In genomic region chr21:37219766-37220432, GRCh38 we compare ENCODE assay signal across 8 cellular contexts. TPM values are rescaled to one million over a fixed set of nuclear protein-coding genes. Genes with fewer than 3 reads are reported as not detected.
A peak's percentile ranks its signal among the peaks of the same experiment; 100 is the strongest.
DNase-seq lines count a peak whose midpoint lies in the region; ATAC-seq and TF ChIP-seq lines count a peak whose summit lies in the region.

No MANE protein-coding gene starts in this region.

- TF ChIP-seq CTCF in heart right ventricle (IDR thresholded peaks at IDR 0.05), result no peak
- TF ChIP-seq CTCF in WI38 (IDR thresholded peaks at IDR 0.05; ENCODE audit: low read depth, low read length), result no peak
- no peak for TF ChIP-seq CTCF in fibroblast of pulmonary artery (IDR thresholded peaks at IDR 0.05; ENCODE audit: low read length, missing control alignments)
- TF ChIP-seq CTCF in GM13976 (IDR thresholded peaks at IDR 0.05; ENCODE audit: borderline replicate concordance, control extremely low read depth, extremely low read depth, insufficient read depth, missing control alignments), result no peak

- H3K4me1 ChIP-seq in heart right ventricle, result peaks cover 0 to 16% (median 9%) of the 10 kb centered on the region in 9 donors

- peaks cover 0 to 22% (median 18%) of the 10 kb centered on the region in 9 donors for H3K36me3 ChIP-seq in heart right ventricle

- in situ Hi-C loops in GM13976 (cut with MboI; ENCODE audit: low sequenced_read_pairs, unreplicated experiment), result no loop called here

- ATAC-seq in heart right ventricle (no peak), Right ventricle myocardium inferior (no peak), HG02571 (IDR thresholded peaks at IDR 0.05; ENCODE audit: unreplicated experiment) (no peak)

- intact Hi-C loops in heart right ventricle (cut with DNase I), result loop anchor here in 4 of 10 donors (2.0 to 10.0 kb wide), 7 partner anchors 47 to 365 kb away; partner anchors contain the start of genes DYRK1A (in 2 of the 4) and VPS26C (in 2 of the 4)
- intact Hi-C loops in Right ventricle myocardium inferior (cut with DNase I), result loop anchor here (2.0 kb wide), 1 partner anchor 147 kb away; the partner anchor contains the start of gene DYRK1A

- H3K27me3 ChIP-seq in heart right ventricle, result no peaks in the 10 kb centered on the region

- H3K27ac ChIP-seq in heart right ventricle, result peak overlapping the region; percentile 76 to 91 (median 85)

- 50 to 55% methylated on average over 13 of the region's 13 CpGs for WGBS in heart right ventricle, 2 donors

- H3K4me3 ChIP-seq in heart right ventricle (peak overlapping the region in 9 of 10 donors; percentile 47 to 76 (median 65)), WI38 (ENCODE audit: low read depth, low read length) (peak overlapping the region; percentile 61), fibroblast of pulmonary artery (replicated peaks; ENCODE audit: low read depth, low read length) (peak overlapping the region; percentile 65)

- H3K9me3 ChIP-seq in heart right ventricle, result no peaks in the 10 kb centered on the region

- DNase-seq in heart right ventricle (no peak), Right ventricle myocardium inferior (ENCODE audit: missing footprints) (no peak), fibroblast of pulmonary artery (ENCODE audit: low read depth) (no peak), GM13976 (ENCODE audit: low spot score) (no peak), germinal center (ENCODE audit: low spot score) (no peak)
- peak; percentile 36 for DNase-seq in stimulated activated CD8-positive, alpha-beta memory T cell treated with anti-CD3 and anti-CD28 coated beads, Interleukin-4, amount 100 ng/mL, for 48 hours

RNA-seq across cellular contexts. Expression of gene VPS26C, which starts 47.2 kb away (rescaled TPM):
- 10 to 100 TPM; 37.6 to 57.5 (median 47.0) TPM for total RNA-seq in heart right ventricle
- 10 to 100 TPM; 22.3 to 27.6 TPM for polyA plus RNA-seq in heart right ventricle
- 49.7 TPM for total RNA-seq in Right ventricle myocardium inferior
